ENCODE assay signal across 8 cellular contexts in the genomic region with DNA sequence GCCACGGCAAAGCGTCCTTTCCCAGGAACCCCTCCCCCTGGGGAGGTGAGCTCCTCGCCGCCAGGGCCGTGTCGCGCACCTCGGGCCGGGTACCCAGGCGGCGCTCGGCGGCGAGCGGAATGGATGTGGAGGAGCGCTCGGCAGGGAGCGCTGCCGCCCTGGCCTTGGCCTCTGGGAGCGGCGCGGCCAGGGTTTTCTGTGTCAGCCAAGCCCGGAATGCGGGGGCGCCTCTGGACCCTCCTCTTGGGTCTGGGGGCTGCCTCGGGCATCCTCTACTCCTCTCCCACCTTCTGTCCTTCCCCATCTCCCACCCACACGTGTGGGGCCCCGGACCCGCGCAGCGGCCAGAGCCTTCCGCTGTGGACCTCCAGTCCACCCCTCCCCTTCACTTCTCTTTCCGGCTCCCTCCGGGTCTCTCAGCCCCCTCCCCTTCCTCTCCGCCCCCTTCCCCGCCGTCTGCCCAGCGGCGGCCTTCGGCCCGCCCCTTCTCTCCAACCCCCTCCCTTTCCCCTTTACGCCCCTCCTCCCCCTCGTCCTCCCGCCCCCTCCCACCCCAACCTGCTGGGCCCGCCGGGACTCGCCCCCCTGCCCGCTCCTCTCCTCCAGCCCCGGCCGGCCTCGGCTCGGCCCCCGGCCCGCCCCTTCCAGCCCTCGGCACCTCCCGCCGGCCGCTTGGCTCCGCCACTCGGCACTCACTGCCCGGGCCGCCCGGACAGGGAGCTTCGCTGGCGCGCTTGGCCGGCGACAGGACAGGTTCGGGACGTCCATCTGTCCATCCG. TPM values are rescaled to one million over a fixed set of nuclear protein-coding genes. Genes with fewer than 3 reads are reported as not detected.
DNase-seq lines count a peak whose midpoint lies in the region; ATAC-seq and TF ChIP-seq lines count a peak whose summit lies in the region.

MERTK (plus strand) TSS at position 684 of the 779 bp plus-strand sequence. CDS start 129 bp downstream, outside the sequence.

- no peaks in the 10 kb centered on the region for H3K27me3 Mint-ChIP-seq in progenitor cell of endocrine pancreas

- peaks cover 6% of the 10 kb centered on the region; the same call in 1 of the 2 replicates for H3K79me2 ChIP-seq in Loucy (ENCODE audit: insufficient read depth, low read length)

- peaks cover 5 to 70% (median 62%) of the 10 kb centered on the region in 11 experiments; a peak in 21 of 22 replicates for H3K27me3 ChIP-seq in BLaER1 treated with 17β-estradiol and CSF1 and Interleukin-3, amounts not matched to agents 10 nM and 100 nM
- H3K27me3 ChIP-seq in Loucy (ENCODE audit: insufficient read depth, low read length, poor library complexity, severe bottlenecking), result no peaks in the 10 kb centered on the region

- H3K9me2 ChIP-seq in Loucy (replicated peaks; ENCODE audit: low read depth, low read length), result no peaks in the 10 kb centered on the region

- peak within 1 kb of the TSS; percentile 51 to 86 (median 77) for H3K9ac ChIP-seq in BLaER1 treated with 17β-estradiol and CSF1 and Interleukin-3, amounts not matched to agents 10 nM and 100 nM
- H3K9ac ChIP-seq in Loucy (ENCODE audit: low read depth, low read length, poor library complexity, severe bottlenecking), result peak within 1 kb of the TSS; percentile 80

- H3K36me3 ChIP-seq in BLaER1 treated with 17β-estradiol and CSF1 and Interleukin-3, amounts not matched to agents 10 nM and 100 nM, result peaks cover 0 to 25% (median 0%) of the 10 kb centered on the region in 11 experiments; a peak in 4 of 22 replicates
- no peaks in the 10 kb centered on the region for H3K36me3 ChIP-seq in Loucy (ENCODE audit: insufficient read depth, low read length)

- peak within 1 kb of the TSS; percentile 98 for H3K27ac Mint-ChIP-seq in progenitor cell of endocrine pancreas

- H4K20me1 ChIP-seq in BLaER1 treated with 17β-estradiol and CSF1 and Interleukin-3, amounts not matched to agents 10 nM and 100 nM, result peaks cover 3 to 47% (median 20%) of the 10 kb centered on the region in 11 experiments; a peak in 16 of 22 replicates
- no peaks in the 10 kb centered on the region for H4K20me1 ChIP-seq in Loucy (ENCODE audit: insufficient read depth, low read length, poor library complexity, severe bottlenecking)

- peak within 1 kb of the TSS; percentile 84 to 99 (median 95) for H3K4me2 ChIP-seq in BLaER1 treated with 17β-estradiol and CSF1 and Interleukin-3, amounts not matched to agents 10 nM and 100 nM
- peak within 1 kb of the TSS; percentile 91 for H3K4me2 ChIP-seq in Loucy (ENCODE audit: low read depth, low read length, poor library complexity, severe bottlenecking)

- peaks cover 10% of the 10 kb centered on the region for H3F3A ChIP-seq in Loucy (ENCODE audit: low read depth)

- H3K9me3 Mint-ChIP-seq in progenitor cell of endocrine pancreas (ENCODE audit: low read depth), result no peaks in the 10 kb centered on the region

- peak within 1 kb of the TSS; percentile 88 for H3K4me3 Mint-ChIP-seq in progenitor cell of endocrine pancreas (ENCODE audit: low read depth)

- TF ChIP-seq CTCF in Loucy (conservative IDR thresholded peaks at IDR 0.05; ENCODE audit: low read length) (peak; percentile 62), progenitor cell of endocrine pancreas (IDR thresholded peaks at IDR 0.05; ENCODE audit: unreplicated experiment) (peak; percentile 59)

- H3K4me3 ChIP-seq in BLaER1 treated with 17β-estradiol and CSF1 and Interleukin-3, amounts not matched to agents 10 nM and 100 nM, result peak within 1 kb of the TSS; percentile 62 to 96 (median 74)
- H3K4me3 ChIP-seq in Loucy (ENCODE audit: low read length, poor library complexity, severe bottlenecking), result peak within 1 kb of the TSS; percentile 79

- H2AFZ ChIP-seq in Loucy (ENCODE audit: low read length), result peak within 1 kb of the TSS; percentile 99

- peaks cover 18 to 53% (median 23%) of the 10 kb centered on the region in 10 experiments for H3K4me1 ChIP-seq in BLaER1 treated with 17β-estradiol and CSF1 and Interleukin-3, amounts not matched to agents 10 nM and 100 nM
- peaks cover 25% of the 10 kb centered on the region for H3K4me1 ChIP-seq in Loucy (ENCODE audit: insufficient read depth, low read length, poor library complexity, severe bottlenecking)

- H3K4me1 Mint-ChIP-seq in progenitor cell of endocrine pancreas (ENCODE audit: low read depth), result peaks cover 20% of the 10 kb centered on the region

- intact Hi-C loops in left ventricle myocardium superior (cut with micrococcal nuclease), result no loop called here

- ATAC-seq in GM19397 (IDR thresholded peaks at IDR 0.05; ENCODE audit: unreplicated experiment) (peak; percentile 67), left ventricle myocardium superior (peak; percentile 94), HG03095 (IDR thresholded peaks at IDR 0.05; ENCODE audit: unreplicated experiment) (no peak)

- H3K36me3 Mint-ChIP-seq in progenitor cell of endocrine pancreas (ENCODE audit: insufficient read depth), result no peaks in the 10 kb centered on the region

- H3K9me3 ChIP-seq in BLaER1 treated with 17β-estradiol and CSF1 and Interleukin-3, amounts not matched to agents 10 nM and 100 nM (replicated peaks in 1 of 11), result 0 out of 22 replicates have a peak, but pooled peaks cover 0 to 7% (median 0%) of the 10 kb centered on the region in 11 experiments
- H3K9me3 ChIP-seq in Loucy (ENCODE audit: insufficient read depth, low read depth, low read length), result no peaks in the 10 kb centered on the region

- peak; percentile 71 to 88 for DNase-seq in SW 1271 (lab: John Stamatoyannopoulos, UW)
- DNase-seq in left ventricle myocardium superior, result peak; percentile 94
- DNase-seq in progenitor cell of endocrine pancreas (ENCODE audit: low spot score, unreplicated experiment), result peak; percentile 86

- peak within 1 kb of the TSS in 6 of 11 experiments; percentile 34 to 64 (median 56); a peak in 10 of 22 replicates for H3K27ac ChIP-seq in BLaER1 treated with 17β-estradiol and CSF1 and Interleukin-3, amounts not matched to agents 10 nM and 100 nM
- H3K27ac ChIP-seq in angular gyrus (ENCODE audit: low read depth, low read length), result peak within 1 kb of the TSS; percentile 87

RNA-seq across cellular contexts. Expression of gene MERTK, which starts in this region (rescaled TPM):
- total RNA-seq in left ventricle myocardium superior, result 5.0 TPM
- total RNA-seq in progenitor cell of endocrine pancreas, result 20.1 and 20.7 TPM in 2 replicates
